In the genomic region with DNA sequence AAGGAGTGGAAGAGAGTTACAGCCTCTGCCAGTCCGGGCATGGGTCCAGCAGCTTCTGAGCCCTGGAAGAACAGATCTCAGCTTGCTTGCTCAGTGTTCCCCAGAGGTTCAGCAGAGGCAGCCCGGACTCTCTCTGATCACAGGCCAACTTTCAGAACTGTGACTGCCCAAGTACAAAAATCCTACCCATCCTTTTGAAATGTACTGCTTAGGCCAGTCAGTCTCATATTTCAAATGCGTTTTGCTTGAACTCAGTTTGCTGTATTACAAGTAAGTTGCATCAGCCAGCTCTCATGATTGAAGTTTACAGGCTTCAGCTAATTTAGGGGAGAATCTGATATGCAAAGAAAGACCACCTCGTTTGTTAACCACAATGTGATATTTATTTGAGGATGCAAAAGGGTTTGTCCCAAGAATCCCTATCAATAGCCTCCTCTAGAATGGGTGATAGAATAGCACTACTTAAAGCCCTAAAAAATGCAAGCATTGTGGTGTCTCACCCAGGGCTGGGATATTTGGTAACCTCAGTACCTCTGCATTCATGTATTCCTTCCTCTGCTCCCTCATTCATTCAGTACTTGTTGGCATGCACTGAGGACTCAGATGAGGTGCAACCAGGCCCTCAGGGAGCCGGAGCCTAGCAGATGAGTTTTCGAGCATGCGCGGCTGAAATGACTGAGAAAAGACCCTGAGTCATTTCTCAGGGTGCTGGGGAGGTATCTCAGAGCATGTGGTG, we compare ENCODE assay signal across 1 cellular context.
TF ChIP-seq lines count a peak whose summit lies in the region.

No MANE protein-coding gene starts in this region.

TF ChIP-seq in HCT116, 20 proteins besides CTCF, POLR2A, EP300 and RAD21 (continued from another document):
- TF ChIP-seq REST (IDR thresholded peaks at IDR 0.05; ENCODE audit: low read depth) (no peak), JUND (IDR thresholded peaks at IDR 0.05) (peak; percentile 34; the same call in 1 of the 2 replicates), TCF7L2 (IDR thresholded peaks at IDR 0.05; ENCODE audit: borderline replicate concordance, extremely low read depth, insufficient read depth, insufficient read length) (peak; percentile 94), EZH2 (IDR thresholded peaks at IDR 0.05) (no peak), CEBPB (IDR thresholded peaks at IDR 0.05; ENCODE audit: low read depth) (peak; percentile 94), CBX3 (IDR thresholded peaks at IDR 0.05; ENCODE audit: low read depth) (0 out of 2 replicates have a peak, but pooled peaks have one; percentile 39), ZNF274 (IDR thresholded peaks at IDR 0.05; ENCODE audit: low read depth, low read length) (no peak), SRF (IDR thresholded peaks at IDR 0.05; ENCODE audit: low read depth) (peak; percentile 24; the same call in 1 of the 2 replicates), SP1 (IDR thresholded peaks at IDR 0.05; ENCODE audit: low read depth) (peak; percentile 54)
